27 cellular contexts compared by ENCODE assay signal in the genomic region with DNA sequence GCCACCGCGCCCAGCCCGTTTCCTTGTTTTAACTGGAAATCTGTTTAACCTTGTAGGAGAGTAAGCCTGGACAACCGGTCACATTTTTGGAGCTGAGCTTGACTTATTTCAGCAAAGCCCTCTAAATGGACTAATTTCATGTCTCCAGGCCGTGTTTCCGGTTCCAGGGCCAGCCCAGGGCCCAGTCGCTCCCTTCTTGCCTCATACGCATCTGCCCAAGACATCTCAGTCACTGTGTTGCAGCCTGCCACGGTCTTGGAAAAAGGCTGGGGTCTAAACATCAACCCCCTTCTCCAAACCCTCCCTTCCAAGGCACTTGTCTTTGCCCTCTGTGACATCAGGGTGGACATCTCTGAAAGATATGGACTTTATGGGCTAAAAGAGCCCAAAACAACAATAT. TPM values are rescaled to one million over a fixed set of nuclear protein-coding genes. Genes with fewer than 3 reads are reported as not detected.
DNase-seq lines count a peak whose midpoint lies in the region; ATAC-seq and TF ChIP-seq lines count a peak whose summit lies in the region.
"Had no signal": no experiment of that assay in that cellular context is flagged by ENCODE, and none has a peak within 500 bp of the region (broad histone marks: within the 10 kb centered on the region; RNA-seq: fewer than 3 reads in every experiment).

No MANE protein-coding gene starts in this region.

- no peak overlapping the region for H3K18ac ChIP-seq in IMR-90 (ENCODE audit: low read depth, low read length)

- H2AFZ ChIP-seq in IMR-90 (replicated peaks; ENCODE audit: low read length, poor library complexity) (no peak overlapping the region), osteoblast (ENCODE audit: low read length) (no peak overlapping the region)

- no peak for ATAC-seq in IMR-90 (ENCODE audit: low read depth)
- no peak for ATAC-seq in left lung
- ATAC-seq in GM19023 (IDR thresholded peaks at IDR 0.05; ENCODE audit: unreplicated experiment) = no peak
- ATAC-seq: GM12878 had no signal

- no peak for TF ChIP-seq RAD21 in IMR-90 (IDR thresholded peaks at IDR 0.05; ENCODE audit: low read length)

- peaks cover 16% of the 10 kb centered on the region for H3K9me1 ChIP-seq in IMR-90 (ENCODE audit: insufficient read depth, low read length)

- WGBS in IMR-90 (ENCODE audit: extremely low coverage in 2 of 2, insufficient read length in 1 of 2), 2 experiments = 94% methylated on average over 5 of the region's 9 CpGs; no CpG with 5 or more reads in 1 of the 2 experiments

- H2BK120ac ChIP-seq in IMR-90 (ENCODE audit: low read depth, low read length) = 0 out of 2 replicates have a peak overlapping the region, but pooled peaks have one; percentile 4

- no peaks in the 10 kb centered on the region for H3K9me3 Mint-ChIP-seq in chondrocyte (ENCODE audit: low read depth)
- H3K9me3 Mint-ChIP-seq: CD14-positive monocyte; CD4-positive, alpha-beta memory T cell; CD4-positive, CD25-positive, alpha-beta regulatory T cell; CD8-positive, alpha-beta memory T cell had no signal

- BruUV-seq in IMR-90 (replicated peaks; lab: Mats Ljungman, UMichigan) = no TSS peak

- TF ChIP-seq POLR2A in IMR-90 (IDR thresholded peaks at IDR 0.05; ENCODE audit: low read depth, low read length) = no peak

- TF ChIP-seq CTCF in IMR-90 (conservative IDR thresholded peaks at IDR 0.05; ENCODE audit: low read depth, low read length) (no peak), chondrocyte (IDR thresholded peaks at IDR 0.05) (no peak), osteoblast (IDR thresholded peaks at IDR 0.05; ENCODE audit: extremely low read depth, low read depth, low read length) (no peak), left lung (IDR thresholded peaks at IDR 0.05) (no peak)

- H4K20me1 ChIP-seq in IMR-90 (ENCODE audit: insufficient read depth, low read length) (no peaks in the 10 kb centered on the region; the same call in 1 of the 2 replicates), osteoblast (ENCODE audit: insufficient read depth, low read length) (no peaks in the 10 kb centered on the region)
- H4K20me1 ChIP-seq: BLaER1 had no signal

- peak overlapping the region; percentile 33; the same call in 1 of the 2 replicates for H2AK5ac ChIP-seq in IMR-90 (ENCODE audit: low read depth, low read length)

- H3K4me3 ChIP-seq in IMR-90 (ENCODE audit: insufficient read depth, low read depth, low read length) = no peak overlapping the region
- H3K4me3 ChIP-seq in osteoblast (ENCODE audit: insufficient read depth, low read length) = no peak overlapping the region
- no peak overlapping the region for H3K4me3 ChIP-seq in left lung
- H3K4me3 ChIP-seq: BLaER1, GM12878 had no signal

- in situ Hi-C loops in IMR-90 (cut with MboI; ENCODE audit: low sequenced_read_pairs) = no loop called here

- no peak overlapping the region for H3K4me3 Mint-ChIP-seq in chondrocyte (ENCODE audit: unreplicated experiment)
- H3K4me3 Mint-ChIP-seq: CD14-positive monocyte; CD4-positive, alpha-beta memory T cell; CD4-positive, CD25-positive, alpha-beta regulatory T cell; CD8-positive, alpha-beta memory T cell had no signal

- H2BK5ac ChIP-seq in IMR-90 (ENCODE audit: low read depth, low read length, poor library complexity, severe bottlenecking) = no peak overlapping the region

- no peaks in the 10 kb centered on the region for H3K27me3 Mint-ChIP-seq in chondrocyte (ENCODE audit: low read depth)
- H3K27me3 Mint-ChIP-seq: CD4-positive, CD25-positive, alpha-beta regulatory T cell had no signal

- no peaks in the 10 kb centered on the region for H3K36me3 ChIP-seq in IMR-90 (ENCODE audit: control insufficient read depth, insufficient read depth, low read length)
- H3K36me3 ChIP-seq in osteoblast (ENCODE audit: insufficient read depth, low read length) = no peaks in the 10 kb centered on the region
- H3K36me3 ChIP-seq in left lung = no peaks in the 10 kb centered on the region
- H3K36me3 ChIP-seq: BE2C, BLaER1 had no signal

- POLR2A ChIA-PET in IMR-90 (lab: Charles Lee; ENCODE audit: unreplicated experiment) = no interaction called here

- no peak overlapping the region for H3K23ac ChIP-seq in IMR-90 (ENCODE audit: low read depth, low read length)

- DNase-seq in IMR-90 (no peak), chondrocyte (ENCODE audit: low spot score) (peak; percentile 28), osteoblast (ENCODE audit: insufficient read length, low spot score, missing footprints) (peak; percentile 3), left lung (no peak), Kasumi-1 (lab: John Stamatoyannopoulos, UW) (no peak)
- DNase-seq: 8988T; ACHN; BE2C; C1 segment of cervical spinal cord; CD4-positive, alpha-beta memory T cell; CD4-positive, CD25-positive, alpha-beta regulatory T cell; CD8-positive, alpha-beta memory T cell; COR-L47; DMS 273 treated with DMSO at 0.1 percent for 48 hours; DMS153; DMS53; DMS79; DND-41; EL; GDM1 had no signal

- no peak overlapping the region for H4K91ac ChIP-seq in IMR-90 (ENCODE audit: insufficient read depth, low read depth, low read length)

- H3K27me3 ChIP-seq in IMR-90 (ENCODE audit: control insufficient read depth, insufficient read depth, low read length) (no peaks in the 10 kb centered on the region), osteoblast (ENCODE audit: insufficient read depth, low read length) (no peaks in the 10 kb centered on the region), left lung (no peaks in the 10 kb centered on the region)
- H3K27me3 ChIP-seq: BE2C, BLaER1 had no signal

- H3K4ac ChIP-seq in IMR-90 (ENCODE audit: low read depth, low read length) = no peak overlapping the region

- peaks cover 30% of the 10 kb centered on the region for H3K4me1 ChIP-seq in IMR-90 (ENCODE audit: control insufficient read depth, insufficient read depth, low read length)
- H3K4me1 ChIP-seq in osteoblast (ENCODE audit: insufficient read depth, low read length) = peaks cover 13% of the 10 kb centered on the region
- H3K4me1 ChIP-seq in left lung = no peaks in the 10 kb centered on the region
- H3K4me1 ChIP-seq: BE2C, BLaER1 had no signal

- no peak overlapping the region for H3K56ac ChIP-seq in IMR-90 (ENCODE audit: extremely low read depth, insufficient read depth, low read length)

- H3K79me1 ChIP-seq in IMR-90 (ENCODE audit: low read depth in 1 of 2, low read length in 2 of 2) = no peaks in the 10 kb centered on the region

- peaks cover 53% of the 10 kb centered on the region for H3K4me1 Mint-ChIP-seq in chondrocyte (ENCODE audit: low read depth)
- H3K4me1 Mint-ChIP-seq: CD14-positive monocyte; CD4-positive, alpha-beta memory T cell; CD4-positive, CD25-positive, alpha-beta regulatory T cell had no signal

- no peak overlapping the region for H4K8ac ChIP-seq in IMR-90 (ENCODE audit: low read depth in 2 of 2, low read length in 2 of 2)

- H3K9ac ChIP-seq in IMR-90 (ENCODE audit: low read depth, low read length) = no peak overlapping the region
- H3K9ac ChIP-seq: BLaER1 had no signal

- intact Hi-C loops in IMR-90 (cut with micrococcal nuclease) = no loop called here
- intact Hi-C loops in left lung (cut with DNase I) = no loop called here

- no peak overlapping the region; the same call in 2 of the 3 replicates for H2BK15ac ChIP-seq in IMR-90 (ENCODE audit: low read depth, low read length)

- H2AK9ac ChIP-seq in IMR-90 (replicated peaks; ENCODE audit: low read depth, low read length, poor library complexity) = no peak overlapping the region

- H3K79me2 ChIP-seq in osteoblast (ENCODE audit: insufficient read depth, low read length) = no peaks in the 10 kb centered on the region

- H3K36me3 Mint-ChIP-seq in chondrocyte (ENCODE audit: low read depth) = no peaks in the 10 kb centered on the region
- H3K36me3 Mint-ChIP-seq: CD14-positive monocyte; CD4-positive, alpha-beta memory T cell; CD4-positive, CD25-positive, alpha-beta regulatory T cell; CD8-positive, alpha-beta memory T cell had no signal

- no peak overlapping the region for H2BK20ac ChIP-seq in IMR-90 (ENCODE audit: low read depth, low read length)

- H4K5ac ChIP-seq in IMR-90 (ENCODE audit: low read depth, low read length) = no peak overlapping the region

- no peak overlapping the region for H3K27ac Mint-ChIP-seq in chondrocyte (ENCODE audit: unreplicated experiment)
- H3K27ac Mint-ChIP-seq: CD14-positive monocyte; CD4-positive, alpha-beta memory T cell; CD4-positive, CD25-positive, alpha-beta regulatory T cell; CD8-positive, alpha-beta memory T cell had no signal

- H3K9me3 ChIP-seq in IMR-90 (ENCODE audit: control insufficient read depth, insufficient read depth, low read length) = no peaks in the 10 kb centered on the region
- H3K9me3 ChIP-seq in osteoblast (ENCODE audit: low read depth, low read length) = no peaks in the 10 kb centered on the region
- H3K9me3 ChIP-seq in left lung = no peaks in the 10 kb centered on the region
- H3K9me3 ChIP-seq: BE2C, BLaER1 had no signal

- no peak overlapping the region for H3K4me2 ChIP-seq in IMR-90 (ENCODE audit: low read depth, low read length)
- no peak overlapping the region for H3K4me2 ChIP-seq in osteoblast (ENCODE audit: insufficient read depth, low read length)
- H3K4me2 ChIP-seq: BLaER1 had no signal

- dilution Hi-C loops in IMR-90 (cut with HindIII; ENCODE audit: low sequenced_read_pairs, unreplicated experiment) = no loop called here

- H3K27ac ChIP-seq in IMR-90 (ENCODE audit: insufficient read depth, low read length) = no peak overlapping the region
- no peak overlapping the region for H3K27ac ChIP-seq in osteoblast (ENCODE audit: low read depth, low read length)
- H3K27ac ChIP-seq in left lung = no peak overlapping the region
- H3K27ac ChIP-seq: BLaER1 had no signal

- no peak overlapping the region for H3K14ac ChIP-seq in IMR-90 (replicated peaks; ENCODE audit: low read depth, low read length)

- CTCF ChIA-PET in IMR-90 (lab: Yijun Ruan, JAX) = no interaction called here

RNA-seq across cellular contexts. Expression of a gene that starts 18.9 kb away (rescaled TPM):
- total RNA-seq in IMR-90 (2012; rRNA removed) (8.3 and 14.0 TPM in 2 replicates), chondrocyte (17.5 to 22.4 TPM (median 18.9 TPM) in 3 replicates), osteoblast (31.8 and 41.6 TPM in 2 replicates), left lung (10 to 100 TPM; 24.9 to 28.5 TPM)
- polyA plus RNA-seq in IMR-90 (2012; rRNA removed) = 50.7 and 56.8 TPM in 2 replicates
- 15.6 and 26.1 TPM in 2 replicates for polyA plus RNA-seq in IMR-90 (2012; cell fraction: cytosol; rRNA removed)
- polyA plus RNA-seq in IMR-90 (2012; cell fraction: nucleus; rRNA removed; ENCODE audit: low replicate concordance) = 214 and 556 TPM in 2 replicates

RNA-seq across cellular contexts. Expression of a gene that starts 28.3 kb away (rescaled TPM):
- total RNA-seq in IMR-90 (2012; rRNA removed) (under 0.01 TPM in 1 of 2 replicates, not detected in the other), chondrocyte (not detected in 3 replicates), osteoblast (not detected in 2 replicates), left lung (under 1 TPM in 1 of 2 donors, not detected in 1; 0.73 TPM)
- polyA plus RNA-seq in IMR-90 (2012; rRNA removed) = 0.07 and 0.36 TPM in 2 replicates
- polyA plus RNA-seq in IMR-90 (2012; cell fraction: cytosol; rRNA removed) = 0.14 TPM in 1 of 2 replicates, not detected in the other
- polyA plus RNA-seq in IMR-90 (2012; cell fraction: nucleus; rRNA removed; ENCODE audit: low replicate concordance) = 0.59 and 1.5 TPM in 2 replicates
- total RNA-seq: CD4-positive, alpha-beta memory T cell; CD4-positive, CD25-positive, alpha-beta regulatory T cell had no signal
- polyA plus RNA-seq: CD14-positive monocyte; CD4-positive, CD25-positive, alpha-beta regulatory T cell; CD8-positive, alpha-beta memory T cell had no signal

RNA-seq across cellular contexts. Expression of a gene that starts 28.3 kb away (rescaled TPM):
- total RNA-seq in IMR-90 (2012; rRNA removed) (0.18 TPM in 1 of 2 replicates, not detected in the other), chondrocyte (0.20 TPM in 1 of 3 replicates, not detected in the others), osteoblast (not detected in 2 replicates), left lung (10 to 100 TPM in 1 of 2 donors, 1 to 10 TPM in 1; 3.0 to 19.5 TPM)
- 0.20 and 0.29 TPM in 2 replicates for polyA plus RNA-seq in IMR-90 (2012; rRNA removed)
- 0.04 and 0.08 TPM in 2 replicates for polyA plus RNA-seq in IMR-90 (2012; cell fraction: cytosol; rRNA removed)
- polyA plus RNA-seq in IMR-90 (2012; cell fraction: nucleus; rRNA removed; ENCODE audit: low replicate concordance) = 0.46 and 2.3 TPM in 2 replicates
- total RNA-seq: A673; CD4-positive, alpha-beta memory T cell; CD4-positive, CD25-positive, alpha-beta regulatory T cell; Daoy; G401 had no signal
- polyA plus RNA-seq: CD4-positive, alpha-beta memory T cell; CD4-positive, CD25-positive, alpha-beta regulatory T cell; CD8-positive, alpha-beta memory T cell had no signal

RNA-seq across cellular contexts. Expression of a gene that starts 49.5 kb away (rescaled TPM):
- total RNA-seq in IMR-90 (2012; rRNA removed) (1.8 and 2.5 TPM in 2 replicates), chondrocyte (3.0 to 5.6 TPM (median 3.4 TPM) in 3 replicates), osteoblast (2.9 and 3.6 TPM in 2 replicates), left lung (1 to 10 TPM; 3.2 to 4.0 TPM)
- polyA plus RNA-seq in IMR-90 (2012; rRNA removed) = 5.4 and 5.7 TPM in 2 replicates
- 2.5 and 4.1 TPM in 2 replicates for polyA plus RNA-seq in IMR-90 (2012; cell fraction: cytosol; rRNA removed)
- 56.1 and 64.8 TPM in 2 replicates for polyA plus RNA-seq in IMR-90 (2012; cell fraction: nucleus; rRNA removed; ENCODE audit: low replicate concordance)
- polyA plus RNA-seq: CD14-positive monocyte; CD4-positive, CD25-positive, alpha-beta regulatory T cell; CD8-positive, alpha-beta memory T cell had no signal

RNA-seq across cellular contexts. Expression of a gene that starts 51.0 kb away (rescaled TPM):
- total RNA-seq in IMR-90 (2012; rRNA removed) (13.1 and 13.8 TPM in 2 replicates), chondrocyte (32.9 to 50.1 TPM (median 35.6 TPM) in 3 replicates), osteoblast (27.4 and 28.2 TPM in 2 replicates), left lung (100 to 1,000 TPM in 1 of 2 donors, 10 to 100 TPM in 1; 68.4 to 132 TPM)
- 64.0 and 71.4 TPM in 2 replicates for polyA plus RNA-seq in IMR-90 (2012; rRNA removed)
- polyA plus RNA-seq in IMR-90 (2012; cell fraction: cytosol; rRNA removed) = 41.0 and 42.3 TPM in 2 replicates
- polyA plus RNA-seq in IMR-90 (2012; cell fraction: nucleus; rRNA removed; ENCODE audit: low replicate concordance) = 260 and 582 TPM in 2 replicates

Comparison
In these comparisons a context has a peak if more than half of its experiments do, and no peak if none do; other contexts are left out.
1. DNase-seq: peak in chondrocyte (single experiment) and osteoblast (single experiment); none in IMR-90 (single experiment), left lung (0 of 2) and Kasumi-1 (0 of 2).